Comparison of ENCODE assay signal across 8 cellular contexts in genomic region chr10:68231916-68232315, GRCh38. TPM values are rescaled to one million over a fixed set of nuclear protein-coding genes. Genes with fewer than 3 reads are reported as not detected.
DNase-seq lines count a peak whose midpoint lies in the region; ATAC-seq and TF ChIP-seq lines count a peak whose summit lies in the region.

Gene ATOH7 (minus strand): TSS chr10:68232113. CDS start chr10:68231677, 436 bp downstream.

- H3K4me3 ChIP-seq in BJ (ENCODE audit: low read depth, low read length) (peak within 1 kb of the TSS; percentile 58), Loucy (ENCODE audit: low read length, poor library complexity, severe bottlenecking) (peak within 1 kb of the TSS; percentile 71), ectodermal cell (ENCODE audit: insufficient read depth, low read depth, low read length) (peak within 1 kb of the TSS; percentile 50)

- no peaks in the 10 kb centered on the region for H3K36me3 Mint-ChIP-seq in nephron progenitor cell (ENCODE audit: low read depth)

- peak within 1 kb of the TSS; percentile 87 for H3K4me2 ChIP-seq in Loucy (ENCODE audit: low read depth, low read length, poor library complexity, severe bottlenecking)

- ATAC-seq in GM19035 (IDR thresholded peaks at IDR 0.05; ENCODE audit: unreplicated experiment) (no peak), HG02798 (IDR thresholded peaks at IDR 0.05; ENCODE audit: poor library complexity, unreplicated experiment) (no peak)

- no peaks in the 10 kb centered on the region for H3F3A ChIP-seq in Loucy (ENCODE audit: low read depth)

- POLR2A ChIA-PET in BJ (lab: Charles Lee) = no interaction called here

- peak within 1 kb of the TSS; percentile 40 for H3K27ac Mint-ChIP-seq in nephron progenitor cell

- 35% methylated on average over 11 of the region's 11 CpGs for WGBS in ectodermal cell, 2 experiments

- peaks cover 13% of the 10 kb centered on the region for H3K4me1 Mint-ChIP-seq in nephron progenitor cell

- H4K20me1 ChIP-seq in Loucy (ENCODE audit: insufficient read depth, low read length, poor library complexity, severe bottlenecking) = no peaks in the 10 kb centered on the region

- H3K9me3 Mint-ChIP-seq in nephron progenitor cell = no peaks in the 10 kb centered on the region

- peak within 1 kb of the TSS; percentile 89 for H3K4me3 Mint-ChIP-seq in nephron progenitor cell

- H3K27me3 ChIP-seq in BJ (ENCODE audit: control insufficient read depth, insufficient read depth, low read length) (no peaks in the 10 kb centered on the region), Loucy (ENCODE audit: insufficient read depth, low read length, poor library complexity, severe bottlenecking) (no peaks in the 10 kb centered on the region), ectodermal cell (ENCODE audit: control insufficient read depth, insufficient read depth, low read length, poor library complexity, severe bottlenecking) (peaks cover 48% of the 10 kb centered on the region)

- DNase-seq in BJ (ENCODE audit: low read depth) (no peak), nephron progenitor cell (peak; percentile 12), GDM1 (lab: John Stamatoyannopoulos, UW) (no peak), HUDEP-2 (lab: John Stamatoyannopoulos, UW; ENCODE audit: unreplicated experiment in 76 of 76) (no peak)

- peaks cover 54% of the 10 kb centered on the region for H3K27me3 Mint-ChIP-seq in nephron progenitor cell (ENCODE audit: low read depth, poor library complexity)

- no peak within 1 kb of the TSS for H3K27ac ChIP-seq in ectodermal cell (ENCODE audit: insufficient read depth, low read depth, low read length, poor library complexity, severe bottlenecking)

- H3K36me3 ChIP-seq in BJ (ENCODE audit: control insufficient read depth, insufficient read depth, low read length) = no peaks in the 10 kb centered on the region
- H3K36me3 ChIP-seq in Loucy (ENCODE audit: insufficient read depth, low read length) = no peaks in the 10 kb centered on the region
- H3K36me3 ChIP-seq in ectodermal cell (ENCODE audit: control insufficient read depth, insufficient read depth, low read length) = no peaks in the 10 kb centered on the region

- peak within 1 kb of the TSS; percentile 99 for H2AFZ ChIP-seq in Loucy (ENCODE audit: low read length)

- no peaks in the 10 kb centered on the region for H3K9me2 ChIP-seq in Loucy (replicated peaks; ENCODE audit: low read depth, low read length)

- no peaks in the 10 kb centered on the region for H3K79me2 ChIP-seq in Loucy (ENCODE audit: insufficient read depth, low read length)

- TF ChIP-seq CTCF in BJ (IDR thresholded peaks at IDR 0.05; ENCODE audit: insufficient read depth, low read depth, low read length) = no peak
- no peak for TF ChIP-seq CTCF in Loucy (conservative IDR thresholded peaks at IDR 0.05; ENCODE audit: low read length)
- no peak for TF ChIP-seq CTCF in nephron progenitor cell (IDR thresholded peaks at IDR 0.05)

- H3K4me1 ChIP-seq in Loucy (ENCODE audit: insufficient read depth, low read length, poor library complexity, severe bottlenecking) (peaks cover 10% of the 10 kb centered on the region), ectodermal cell (ENCODE audit: control insufficient read depth, insufficient read depth, low read length) (peaks cover 6% of the 10 kb centered on the region)

- H3K9ac ChIP-seq in Loucy (ENCODE audit: low read depth, low read length, poor library complexity, severe bottlenecking) = peak within 1 kb of the TSS; percentile 69

- H3K9me3 ChIP-seq in Loucy (ENCODE audit: insufficient read depth, low read depth, low read length) (no peaks in the 10 kb centered on the region), ectodermal cell (ENCODE audit: control insufficient read depth, low read length) (no peaks in the 10 kb centered on the region)

- CTCF ChIA-PET in BJ (lab: Yijun Ruan, JAX) = interaction anchor here (0.5 to 1.2 kb wide), 3 partner anchors 18 to 191 kb away, joined by 3 to 4 read pairs (median 3); no protein-coding TSS in a partner anchor

RNA-seq across cellular contexts. Expression of gene ATOH7, which starts in this region (rescaled TPM):
- 0.05 TPM in 1 of 2 replicates, not detected in the other for polyA plus RNA-seq in BJ (2011; rRNA removed)
- polyA minus RNA-seq in BJ (2011; rRNA and poly(A)+ RNA removed) = not detected in 2 replicates
- not detected for polyA plus RNA-seq in ectodermal cell (2013, experiment 1 of 4)
- polyA plus RNA-seq in ectodermal cell (2013, experiment 2 of 4) = 0.34 TPM
- polyA plus RNA-seq in ectodermal cell (2013, experiment 3 of 4) = 0.37 TPM
- 0.41 TPM for polyA plus RNA-seq in ectodermal cell (2013, experiment 4 of 4)
